Comparison of ENCODE assay signal across 31 cellular contexts in the genomic region with DNA sequence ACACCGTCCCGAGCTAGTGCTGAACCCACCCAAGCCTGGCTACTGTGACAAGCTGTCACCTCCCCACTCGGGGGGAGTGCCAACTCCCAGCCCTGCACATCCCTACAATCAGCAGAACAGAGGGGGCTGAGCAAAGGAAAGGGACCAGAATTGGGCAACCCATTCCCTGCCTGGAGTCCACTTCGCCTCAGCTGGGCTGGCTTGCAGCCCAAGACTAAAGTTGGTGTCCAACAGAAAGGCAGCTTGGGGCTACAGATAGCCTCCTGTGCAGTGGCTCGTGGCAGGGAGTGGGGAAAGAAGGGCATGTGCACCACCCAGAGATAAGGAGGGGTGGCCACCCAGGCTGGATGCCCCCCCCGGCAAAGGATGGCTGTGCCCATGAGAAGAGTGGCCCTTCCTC. TPM values are rescaled to one million over a fixed set of nuclear protein-coding genes. Genes with fewer than 3 reads are reported as not detected.
"Had no signal": no experiment of that assay in that cellular context is flagged by ENCODE, and none has a peak within 500 bp of the region (broad histone marks: within the 10 kb centered on the region; RNA-seq: fewer than 3 reads in every experiment).

No MANE protein-coding gene starts in this region.

- H3K4me1 ChIP-seq: colonic mucosa, esophagus muscularis mucosa, pancreas, suprapubic skin, vagina had no signal

- ATAC-seq: left colon, mucosa of descending colon, pancreas, sciatic nerve had no signal

- H3K27ac ChIP-seq: colonic mucosa, epithelial cell of prostate, esophagus muscularis mucosa, neutrophil, pancreas, suprapubic skin, transverse colon, vagina had no signal

- DNase-seq: colonic mucosa; effector CD8-positive, alpha-beta T cell; endodermal cell; hypothalamus; immature natural killer cell; kidney glomerular epithelial cell; left colon; mesenchymal stem cell; mucosa of descending colon; naive B cell; pancreas; retina; stimulated activated CD4-positive, alpha-beta T cell treated with anti-CD3 and anti-CD28 coated beads, Interleukin-12 subunit alpha, Interleukin-12 subunit beta, amount 100 ng/mL, for 4 hours; stimulated activated CD4-positive, alpha-beta T cell treated with anti-CD3 and anti-CD28 coated beads, Interleukin-1b, Interleukin-23, amount 100 ng/mL, for 48 hours; stimulated activated CD4-positive, alpha-beta T cell treated with anti-CD3 and anti-CD28 coated beads, Interleukin-4, amount 100 ng/mL, for 1 hour; stimulated activated CD8-positive, alpha-beta memory T cell treated with anti-CD3 and anti-CD28 coated beads, Interleukin-4, amount 100 ng/mL, for 48 hours; stimulated activated naive CD4-positive, alpha-beta T cell; stimulated activated naive CD8-positive, alpha-beta T cell treated with anti-CD3 and anti-CD28 coated beads, Interleukin-15, amount 100 ng/mL, for 72 hours; transverse colon had no signal

- H3K36me3 ChIP-seq: colonic mucosa, pancreas, transverse colon had no signal

- H3K4me3 ChIP-seq: colonic mucosa, esophagus muscularis mucosa, mucosa of descending colon, pancreas, smooth muscle cell, suprapubic skin, transverse colon, vagina had no signal

- H3K27me3 ChIP-seq: colonic mucosa, esophagus muscularis mucosa, neutrophil, pancreas, suprapubic skin, transverse colon, vagina had no signal

- H3K9me3 ChIP-seq: colonic mucosa, esophagus muscularis mucosa, mucosa of descending colon, neutrophil, pancreas, suprapubic skin, transverse colon, vagina had no signal

- FAIRE-seq: frontal cortex, pancreas had no signal

- H3K4me2 ChIP-seq: smooth muscle cell had no signal

RNA-seq across cellular contexts. Expression of gene ISM2, which starts 23.9 kb away (rescaled TPM):
- total RNA-seq: liver, lung microvascular endothelial cell, neural crest cell, pancreas, pulmonary artery endothelial cell, suprapubic skin had no signal
- polyA plus RNA-seq: immature natural killer cell, liver, pancreas had no signal

RNA-seq across cellular contexts. Expression of gene NOXRED1, which starts 51.4 kb away (rescaled TPM):
- total RNA-seq: vagina had no signal
- polyA plus RNA-seq: immature natural killer cell had no signal
